In the genomic region with DNA sequence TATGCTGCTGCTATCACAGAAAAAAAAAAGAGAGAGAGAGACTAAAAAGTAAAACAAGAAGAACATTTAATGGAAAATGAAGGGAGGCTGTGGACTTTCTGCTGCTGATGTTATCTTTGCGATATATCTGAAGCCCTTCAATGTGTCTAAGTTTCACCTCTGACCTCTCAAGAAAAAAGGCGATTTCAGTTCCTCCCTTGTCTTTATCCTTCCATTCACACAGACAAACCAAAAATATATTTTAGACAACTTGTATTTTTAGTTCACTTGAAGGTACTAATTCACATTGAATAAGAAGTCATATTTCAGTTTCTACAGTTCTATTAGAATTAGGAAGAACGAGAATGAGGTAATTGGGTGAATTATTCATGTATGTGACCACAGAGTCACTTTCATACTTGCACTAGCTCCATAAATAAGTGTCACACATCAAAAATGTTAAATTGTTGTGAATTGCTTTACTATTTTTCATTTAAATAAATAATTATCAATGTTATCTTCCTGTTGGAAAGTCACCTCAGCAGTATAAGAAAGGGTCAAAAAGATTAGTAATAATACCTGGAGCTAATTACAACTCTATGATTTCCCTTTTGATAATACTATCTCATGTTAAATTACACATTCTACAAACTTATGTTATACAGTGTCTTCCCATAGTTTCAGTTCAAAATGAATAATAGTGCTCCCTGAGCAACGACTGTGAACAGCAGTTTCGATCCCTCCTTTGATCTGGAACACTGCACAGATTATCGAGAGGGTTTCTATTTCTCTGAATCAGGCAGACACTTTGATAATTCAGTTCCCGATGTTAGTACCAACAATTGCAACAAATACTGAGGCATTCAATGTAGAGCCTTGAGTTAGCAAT, we compare ENCODE assay signal across 30 cellular contexts.
"Had no signal": no experiment of that assay in that cellular context is flagged by ENCODE, and none has a peak within 500 bp of the region (broad histone marks: within the 10 kb centered on the region; RNA-seq: fewer than 3 reads in every experiment).

No MANE protein-coding gene starts in this region.

- H3K4me3 Mint-ChIP-seq: activated CD4-positive, alpha-beta T cell treated with anti-CD3 and anti-CD28 coated beads, Interleukin-2, amount 10 ng/mL, durations not matched to agents 24 days and 14 days; activated CD8-positive, alpha-beta T cell treated with anti-CD3 and anti-CD28 coated beads for 36 hours; activated naive CD8-positive, alpha-beta T cell treated with anti-CD3 and anti-CD28 coated beads for 36 hours; activated T-cell treated with anti-CD3 and anti-CD28 coated beads, Interleukin-2, amount 50 U/mL, for 72 hours; activated T-helper 17 cell treated with anti-CD3 and anti-CD28 coated beads, Interleukin-2, amount 50 U/mL, for 72 hours had no signal

- H3K36me3 ChIP-seq: brain microvascular endothelial cell, SJCRH30, WERI-Rb-1 had no signal

- H3K36me3 Mint-ChIP-seq: activated naive CD8-positive, alpha-beta T cell treated with anti-CD3 and anti-CD28 coated beads for 36 hours had no signal

- H3K4me1 Mint-ChIP-seq: activated CD4-positive, alpha-beta T cell treated with anti-CD3 and anti-CD28 coated beads, Interleukin-2, amount 10 ng/mL, durations not matched to agents 24 days and 14 days; activated naive CD8-positive, alpha-beta T cell treated with anti-CD3 and anti-CD28 coated beads for 36 hours; activated T-helper 17 cell treated with anti-CD3 and anti-CD28 coated beads, Interleukin-2, amount 50 U/mL, for 72 hours had no signal

- H3K9me3 Mint-ChIP-seq: activated CD8-positive, alpha-beta T cell treated with anti-CD3 and anti-CD28 coated beads for 36 hours; activated naive CD8-positive, alpha-beta T cell treated with anti-CD3 and anti-CD28 coated beads for 36 hours; activated T-helper 17 cell treated with anti-CD3 and anti-CD28 coated beads, Interleukin-2, amount 50 U/mL, for 72 hours had no signal

- DNase-seq: activated CD4-positive, alpha-beta T cell treated with anti-CD3 and anti-CD28 coated beads, Interleukin-2, amount 10 ng/mL, durations not matched to agents 24 days and 14 days; activated CD4-positive, alpha-beta T cell treated with anti-CD3 and anti-CD28 coated beads, Interleukin-2, amount 50 U/mL, for 4 hours; activated CD4-positive, CD25-positive, alpha-beta regulatory T cell; activated CD8-positive, alpha-beta T cell treated with anti-CD3 and anti-CD28 coated beads for 36 hours; activated effector memory CD4-positive, alpha-beta T cell treated with anti-CD3 and anti-CD28 coated beads, Interleukin-2, amount 50 U/mL, for 16 hours; activated naive CD4-positive, alpha-beta T cell; activated naive CD4-positive, alpha-beta T cell treated with anti-CD3 and anti-CD28 coated beads, Interleukin-2, amount 50 U/mL, for 16 hours; activated naive CD8-positive, alpha-beta T cell treated with anti-CD3 and anti-CD28 coated beads for 36 hours; activated T-cell treated with anti-CD3 and anti-CD28 coated beads, Interleukin-2, amount 50 U/mL, for 1 hour; activated T-cell treated with anti-CD3 and anti-CD28 coated beads, Interleukin-2, amount 50 U/mL, for 72 hours; amniotic stem cell; aorta; brain microvascular endothelial cell; central memory CD4-positive, alpha-beta T cell; MM.1S; NCI-H1092 treated with DMSO at 0.1 percent for 48 hours; NCI-H1417 treated with DMSO at 0.1 percent for 48 hours; NCI-H1694; NCI-H1930; NCI-H2081 treated with DMSO at 0.1 percent for 48 hours; NCI-H345; NCI-H524 treated with DMSO at 0.1 percent for 48 hours; SHP77; SJCRH30; T1000; WERI-Rb-1 had no signal

- H3K27ac ChIP-seq: brain microvascular endothelial cell, SJCRH30, SK-N-MC, WERI-Rb-1 had no signal

- ATAC-seq: activated CD8-positive, alpha-beta T cell treated with anti-CD3 and anti-CD28 coated beads for 36 hours; activated T-cell treated with anti-CD3 and anti-CD28 coated beads, Interleukin-2, amount 50 U/mL, for 72 hours; activated T-helper 17 cell treated with anti-CD3 and anti-CD28 coated beads, Interleukin-2, amount 50 U/mL, for 72 hours; Panc1 had no signal

- FAIRE-seq: colon had no signal

- H3K27me3 Mint-ChIP-seq: activated CD4-positive, alpha-beta T cell treated with anti-CD3 and anti-CD28 coated beads, Interleukin-2, amount 10 ng/mL, durations not matched to agents 24 days and 14 days; activated CD8-positive, alpha-beta T cell treated with anti-CD3 and anti-CD28 coated beads for 36 hours; activated T-helper 17 cell treated with anti-CD3 and anti-CD28 coated beads, Interleukin-2, amount 50 U/mL, for 72 hours had no signal

- H3K27ac Mint-ChIP-seq: activated CD4-positive, alpha-beta T cell treated with anti-CD3 and anti-CD28 coated beads, Interleukin-2, amount 10 ng/mL, durations not matched to agents 24 days and 14 days; activated CD8-positive, alpha-beta T cell treated with anti-CD3 and anti-CD28 coated beads for 36 hours; activated naive CD8-positive, alpha-beta T cell treated with anti-CD3 and anti-CD28 coated beads for 36 hours; activated T-cell treated with anti-CD3 and anti-CD28 coated beads, Interleukin-2, amount 50 U/mL, for 72 hours; activated T-helper 17 cell treated with anti-CD3 and anti-CD28 coated beads, Interleukin-2, amount 50 U/mL, for 72 hours had no signal

- H3K4me1 ChIP-seq: SJCRH30 had no signal

- H3K4me3 ChIP-seq: SJCRH30, SK-N-MC had no signal

- H3K27me3 ChIP-seq: brain microvascular endothelial cell, SJCRH30 had no signal

- H3K9me3 ChIP-seq: SJCRH30 had no signal
